Comparison of ENCODE assay signal across 9 cellular contexts in the genomic region with DNA sequence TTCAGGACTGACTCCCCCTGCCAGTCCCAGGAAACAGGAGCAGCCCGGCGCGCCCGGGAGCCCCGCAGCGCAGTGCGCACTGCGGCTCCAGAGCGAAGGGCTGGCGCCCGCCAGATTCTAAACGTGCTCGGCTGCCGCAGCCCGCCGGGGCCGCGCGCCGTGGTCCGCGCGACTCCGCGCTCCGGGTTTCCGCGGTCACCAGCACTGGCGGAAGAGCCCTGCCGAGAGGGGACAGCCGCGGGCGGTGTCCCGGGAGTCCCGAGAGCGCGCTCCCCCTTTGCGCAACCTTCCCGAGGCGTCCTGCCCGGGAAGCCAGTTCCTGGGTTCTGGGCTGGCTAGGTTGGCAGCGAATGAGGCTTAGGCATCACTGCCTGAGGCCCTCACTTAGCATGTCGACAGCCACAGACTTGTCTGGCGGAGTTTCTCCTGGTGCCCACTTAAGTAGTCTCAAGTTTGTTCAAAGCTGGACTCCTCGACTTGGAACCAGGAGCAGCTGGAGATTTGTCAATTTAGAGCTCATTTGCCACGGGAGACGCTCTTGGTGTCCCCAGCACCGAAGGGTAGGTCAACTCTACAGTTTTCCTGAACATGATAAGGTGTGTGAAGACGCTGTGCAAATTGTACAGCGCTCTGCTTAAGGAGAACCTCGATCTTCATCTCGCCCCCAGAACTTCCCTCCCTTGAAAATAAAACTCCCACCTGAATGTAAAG. TPM values are rescaled to one million over a fixed set of nuclear protein-coding genes. Genes with fewer than 3 reads are reported as not detected.
DNase-seq lines count a peak whose midpoint lies in the region; ATAC-seq and TF ChIP-seq lines count a peak whose summit lies in the region.
"Had no signal": no experiment of that assay in that cellular context is flagged by ENCODE, and none has a peak within 500 bp of the region (broad histone marks: within the 10 kb centered on the region; RNA-seq: fewer than 3 reads in every experiment).

No MANE protein-coding gene starts in this region.

- peak; percentile 62 for DNase-seq in DMS53 treated with DMSO at 0.1 percent for 48 hours (lab: John Stamatoyannopoulos, UW; ENCODE audit: unreplicated experiment)
- peak; percentile 11 for DNase-seq in GOT3 (lab: John Stamatoyannopoulos, UW)
- peak; percentile 19 for DNase-seq in NCI-H2171 treated with DMSO at 0.1 percent for 48 hours (lab: John Stamatoyannopoulos, UW)
- DNase-seq in choroid plexus epithelial cell (ENCODE audit: low read depth) = peak; percentile 39
- DNase-seq in left colon = peak; percentile 74 to 77
- peak; percentile 58 to 86 for DNase-seq in tibial artery
- DNase-seq in Kasumi-1 (lab: John Stamatoyannopoulos, UW) = no peak

- no peaks in the 10 kb centered on the region for H3K9me3 ChIP-seq in tibial artery

- ATAC-seq in left colon = peak; percentile 75
- no peak for ATAC-seq in HG02588 (IDR thresholded peaks at IDR 0.05; ENCODE audit: unreplicated experiment)

- no peaks in the 10 kb centered on the region for H3K36me3 ChIP-seq in tibial artery

- TF ChIP-seq CTCF in choroid plexus epithelial cell (conservative IDR thresholded peaks at IDR 0.05; ENCODE audit: low read depth, low read length) (no peak), tibial artery (IDR thresholded peaks at IDR 0.05) (no peak)

- intact Hi-C loops in left colon (cut with DNase I, micrococcal nuclease) = no loop called here
- intact Hi-C loops in tibial artery (cut with DNase I; ENCODE audit: low total_unique reads) = no loop called here

- H3K27me3 ChIP-seq in tibial artery = peaks cover 0 to 8% of the 10 kb centered on the region in 2 donors

- H3K4me1 ChIP-seq in tibial artery = peaks cover 0 to 34% (median 14%) of the 10 kb centered on the region in 4 donors

- H3K4me3 ChIP-seq in choroid plexus epithelial cell (ENCODE audit: low read depth, low read length) = peak overlapping the region; percentile 51
- H3K4me3 ChIP-seq in tibial artery = peak overlapping the region; percentile 52 to 62

- peak overlapping the region; percentile 61 to 77 for H3K27ac ChIP-seq in tibial artery

RNA-seq across cellular contexts. Expression of gene VSNL1, which starts 1.5 kb away (rescaled TPM):
- 1 to 10 TPM; 3.6 to 5.6 TPM for total RNA-seq in left colon
- total RNA-seq: HT1080 had no signal

RNA-seq across cellular contexts. Expression of gene RAD51AP2, which starts 20.8 kb away (rescaled TPM):
- total RNA-seq in left colon = not detected
- total RNA-seq: HT1080 had no signal

Comparison
In these comparisons a context has a peak if more than half of its experiments do, and no peak if none do; other contexts are left out.
1. DNase-seq: peak in DMS53 treated with DMSO at 0.1 percent for 48 hours (single experiment), GOT3 (single experiment), NCI-H2171 treated with DMSO at 0.1 percent for 48 hours (single experiment), choroid plexus epithelial cell (single experiment), left colon (2 of 2) and tibial artery (2 of 2); none in Kasumi-1 (0 of 2).